In the genomic region with DNA sequence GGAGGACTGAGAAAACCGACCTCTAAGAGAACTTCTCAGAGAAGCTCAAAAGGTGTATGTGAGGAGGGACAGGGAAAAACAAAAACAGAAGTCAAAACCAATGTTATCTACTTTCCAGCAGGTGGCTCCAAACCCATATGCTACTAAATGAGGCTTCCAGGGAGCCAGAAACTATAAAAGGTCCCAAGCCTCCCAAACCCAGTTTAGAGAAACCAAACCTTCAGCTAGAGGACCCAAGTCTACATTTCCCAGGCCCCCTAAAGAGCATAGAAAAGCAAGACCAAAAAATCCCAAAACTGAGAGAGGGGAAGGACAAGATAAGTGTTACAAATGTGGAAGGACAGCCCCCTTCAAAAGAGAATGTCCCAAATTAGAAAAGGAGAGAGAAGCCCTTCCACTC, we compare ENCODE assay signal across 8 cellular contexts. TPM values are rescaled to one million over a fixed set of nuclear protein-coding genes. Genes with fewer than 3 reads are reported as not detected.
A peak's percentile ranks its signal among the peaks of the same experiment; 100 is the strongest.
DNase-seq lines count a peak whose midpoint lies in the region; ATAC-seq and TF ChIP-seq lines count a peak whose summit lies in the region.

No MANE protein-coding gene starts in this region.

- no peaks in the 10 kb centered on the region for H4K20me1 ChIP-seq in DND-41 (ENCODE audit: insufficient read depth, low read length)
- no peaks in the 10 kb centered on the region for H4K20me1 ChIP-seq in H9 (ENCODE audit: control insufficient read depth, insufficient read depth, insufficient read length)

- H3K9ac ChIP-seq in DND-41 (ENCODE audit: low read depth, low read length) (no peak overlapping the region), H9 (ENCODE audit: extremely low read depth, insufficient read length, low read length) (no peak overlapping the region), mucosa of stomach (ENCODE audit: low read length) (peak overlapping the region; percentile 9)

- H3K4me3 ChIP-seq in DND-41 (ENCODE audit: low read depth in 1 of 2, low read length in 2 of 2), result no peak overlapping the region
- H3K4me3 ChIP-seq in Panc1 (ENCODE audit: low read depth in 2 of 2, low read length in 2 of 2), result no peak overlapping the region
- H3K4me3 ChIP-seq in mucosa of stomach (ENCODE audit: low read length), result no peak overlapping the region

- no peak overlapping the region for H3K23ac ChIP-seq in H9 (ENCODE audit: insufficient read length, low read depth, low read length)

- H4K91ac ChIP-seq in H9 (ENCODE audit: insufficient read length, low read depth, low read length), result no peak overlapping the region

- H3K18ac ChIP-seq in H9 (ENCODE audit: insufficient read length, low read depth, low read length), result no peak overlapping the region

- H3K27ac Mint-ChIP-seq in H9, result no peak overlapping the region

- CTCF ChIA-PET in Panc1 (lab: Charles Lee), result interaction anchor here (0.5 kb wide), 1 partner anchor 993 kb away, joined by 10 read pairs; no protein-coding TSS in a partner anchor

- no peak overlapping the region for H2BK20ac ChIP-seq in H9 (ENCODE audit: low read depth, low read length, poor library complexity, severe bottlenecking)

- H2BK5ac ChIP-seq in H9 (ENCODE audit: insufficient read length, low read length), result no peak overlapping the region

- peak; percentile 67 for ATAC-seq in DND-41 (ENCODE audit: insufficient read depth, low read depth)
- ATAC-seq in Panc1, result peak; percentile 68
- ATAC-seq in HG02610 (IDR thresholded peaks at IDR 0.05; ENCODE audit: unreplicated experiment), result no peak
- no peak for ATAC-seq in HG03378 (IDR thresholded peaks at IDR 0.05; ENCODE audit: unreplicated experiment)
- ATAC-seq in HG03469 (IDR thresholded peaks at IDR 0.05; ENCODE audit: unreplicated experiment), result no peak

- H3K27me3 Mint-ChIP-seq in H9 (ENCODE audit: low read depth), result peaks cover 8% of the 10 kb centered on the region; the same call in 1 of the 2 replicates

- no peak overlapping the region for H3K4me3 Mint-ChIP-seq in H9

- no peak overlapping the region for H2BK120ac ChIP-seq in H9 (ENCODE audit: low read depth, low read length, poor library complexity, severe bottlenecking)

- H3K56ac ChIP-seq in H9 (ENCODE audit: insufficient read length, low read depth, low read length), result no peak overlapping the region

- H3K9me3 Mint-ChIP-seq in H9, result peaks cover 0 to 3% of the 10 kb centered on the region in 2 experiments; a peak in 2 of 5 replicates

- H3K36me3 Mint-ChIP-seq in H9 (ENCODE audit: insufficient read depth in 1 of 3, low read depth in 3 of 3), result no peaks in the 10 kb centered on the region

- no peak overlapping the region for H2BK15ac ChIP-seq in H9 (ENCODE audit: low read depth, low read length)

- no peaks in the 10 kb centered on the region for H3K23me2 ChIP-seq in H9 (ENCODE audit: insufficient read length, low read depth, low read length, poor library complexity, severe bottlenecking)

- H3K36me3 ChIP-seq in DND-41 (ENCODE audit: insufficient read depth, low read length) (no peaks in the 10 kb centered on the region), Panc1 (ENCODE audit: control insufficient read depth, insufficient read depth, low read length) (no peaks in the 10 kb centered on the region), mucosa of stomach (ENCODE audit: control insufficient read depth, insufficient read depth, low read length) (no peaks in the 10 kb centered on the region)

- intact Hi-C loops in Panc1 (cut with micrococcal nuclease; ENCODE audit: unreplicated experiment), result loop anchor here (5.0 kb wide), 1 partner anchor 36 kb away; no protein-coding TSS in a partner anchor

- WGBS in H9 (ENCODE audit: extremely low coverage, insufficient read length, low lambda C conversion rate), result no CpG with 5 or more reads among the region's 1 CpG

- in situ Hi-C loops in Panc1 (cut with HindIII; ENCODE audit: low pct_unique_long_range_greater_than_20kb, low sequenced_read_pairs), result no loop called here

- H3K4me1 ChIP-seq in DND-41 (ENCODE audit: insufficient read depth, low read length), result no peaks in the 10 kb centered on the region
- no peaks in the 10 kb centered on the region for H3K4me1 ChIP-seq in H9 (ENCODE audit: insufficient read depth, low read length)
- no peaks in the 10 kb centered on the region for H3K4me1 ChIP-seq in Panc1 (ENCODE audit: control insufficient read depth, insufficient read depth, low read length)
- H3K4me1 ChIP-seq in mucosa of stomach (ENCODE audit: control insufficient read depth, insufficient read depth, low read length), result no peaks in the 10 kb centered on the region

- POLR2A ChIA-PET in Panc1 (lab: Charles Lee), result no interaction called here

- no peak overlapping the region for H3K4ac ChIP-seq in H9 (ENCODE audit: low read depth, low read length)

- no peaks in the 10 kb centered on the region for H3K9me3 ChIP-seq in DND-41 (ENCODE audit: insufficient read depth, low read length, severe bottlenecking)
- H3K9me3 ChIP-seq in H9 (ENCODE audit: control insufficient read depth, low read depth, low read length), result no peaks in the 10 kb centered on the region
- no peaks in the 10 kb centered on the region for H3K9me3 ChIP-seq in Panc1 (ENCODE audit: control insufficient read depth, insufficient read depth, low read depth, low read length)
- H3K9me3 ChIP-seq in mucosa of stomach (ENCODE audit: control insufficient read depth, low read length), result no peaks in the 10 kb centered on the region

- no peak overlapping the region for H3K14ac ChIP-seq in H9 (ENCODE audit: insufficient read depth, low read length)

- no peak overlapping the region for H2BK12ac ChIP-seq in H9 (ENCODE audit: insufficient read length, low read depth, low read length)

- no peak for DNase-seq in DND-41
- no peak for DNase-seq in H9
- DNase-seq in Panc1 (ENCODE audit: low read depth, low spot score), result peak; percentile 15
- DNase-seq in epidermal melanocyte (ENCODE audit: insufficient read length, low spot score), result peak; percentile 53

- TF ChIP-seq CTCF in DND-41 (IDR thresholded peaks at IDR 0.05; ENCODE audit: borderline replicate concordance, extremely low read depth, low read length, poor library complexity, severe bottlenecking), result peak; percentile 68
- peak; percentile 70 for TF ChIP-seq CTCF in H9 (conservative IDR thresholded peaks at IDR 0.05)
- TF ChIP-seq CTCF in Panc1 (IDR thresholded peaks at IDR 0.05), result peak; percentile 73

- H3K79me1 ChIP-seq in H9 (ENCODE audit: insufficient read depth, low read depth, low read length, poor library complexity, severe bottlenecking), result no peaks in the 10 kb centered on the region

- H3K27ac ChIP-seq in DND-41 (ENCODE audit: low read length) (no peak overlapping the region), H9 (ENCODE audit: insufficient read length, low read depth, low read length) (no peak overlapping the region), Panc1 (ENCODE audit: low read length) (no peak overlapping the region)

- no peak overlapping the region for H4K8ac ChIP-seq in H9 (replicated peaks; ENCODE audit: insufficient read length, low read depth, low read length)

- H3K79me2 ChIP-seq in DND-41 (ENCODE audit: insufficient read depth, low read length), result no peaks in the 10 kb centered on the region
- no peaks in the 10 kb centered on the region for H3K79me2 ChIP-seq in H9 (ENCODE audit: insufficient read depth, low read length)

- BruUV-seq in Panc1 (replicated peaks; lab: Mats Ljungman, UMichigan), result no TSS peak

- no peak overlapping the region for H3K4me2 ChIP-seq in DND-41 (ENCODE audit: insufficient read depth, low read length)
- no peak overlapping the region for H3K4me2 ChIP-seq in H9 (ENCODE audit: insufficient read depth, insufficient read length, low read length)

- H4K5ac ChIP-seq in H9 (ENCODE audit: insufficient read length, low read depth, low read length), result no peak overlapping the region

- H3K4me1 Mint-ChIP-seq in H9, result peaks cover 0 to 3% of the 10 kb centered on the region in 2 experiments; a peak in 1 of 4 replicates

- H2AK5ac ChIP-seq in H9 (ENCODE audit: insufficient read length, low read length), result no peak overlapping the region

- H3K27me3 ChIP-seq in DND-41 (ENCODE audit: insufficient read depth, low read length, poor library complexity), result no peaks in the 10 kb centered on the region
- no peaks in the 10 kb centered on the region for H3K27me3 ChIP-seq in H9 (ENCODE audit: insufficient read depth, low read length)
- no peaks in the 10 kb centered on the region for H3K27me3 ChIP-seq in Panc1 (ENCODE audit: control insufficient read depth, insufficient read depth, low read length)
- no peaks in the 10 kb centered on the region for H3K27me3 ChIP-seq in mucosa of stomach (ENCODE audit: control insufficient read depth, insufficient read depth, low read length)

- H2AFZ ChIP-seq in DND-41 (ENCODE audit: low read depth, low read length), result no peak overlapping the region
- H2AFZ ChIP-seq in H9 (ENCODE audit: low read length), result no peak overlapping the region

- no peak overlapping the region for H3T11ph ChIP-seq in H9 (ENCODE audit: low read length)

RNA-seq across cellular contexts. Expression of a gene that starts 3.7 kb away (rescaled TPM):
- total RNA-seq in H9 (2021) (not detected in 2 replicates), Panc1 (2021; ENCODE audit: unreplicated experiment) (not detected)
- not detected for polyA plus RNA-seq in Panc1 (2012; ENCODE audit: insufficient read length)

RNA-seq across cellular contexts. Expression of a gene that starts 12.4 kb away (rescaled TPM):
- not detected in 2 replicates for total RNA-seq in H9 (2021)
- total RNA-seq in Panc1 (2021; ENCODE audit: unreplicated experiment), result 7.0 TPM
- polyA plus RNA-seq in Panc1 (2012; ENCODE audit: insufficient read length), result not detected

RNA-seq across cellular contexts. Expression of a gene that starts 26.7 kb away (rescaled TPM):
- total RNA-seq in H9 (2021) (9.9 and 10.3 TPM in 2 replicates), Panc1 (2021; ENCODE audit: unreplicated experiment) (7.7 TPM)
- polyA plus RNA-seq in Panc1 (2012; ENCODE audit: insufficient read length), result 3.5 TPM

RNA-seq across cellular contexts. Expression of a gene that starts 26.9 kb away (rescaled TPM):
- total RNA-seq in H9 (2021), result 60.5 and 64.2 TPM in 2 replicates
- 45.5 TPM for total RNA-seq in Panc1 (2021; ENCODE audit: unreplicated experiment)
- 49.9 TPM for polyA plus RNA-seq in Panc1 (2012; ENCODE audit: insufficient read length)

RNA-seq across cellular contexts. Expression of a gene that starts 58.2 kb away (rescaled TPM):
- total RNA-seq in H9 (2021) (16.4 and 18.8 TPM in 2 replicates), Panc1 (2021; ENCODE audit: unreplicated experiment) (8.9 TPM)
- polyA plus RNA-seq in Panc1 (2012; ENCODE audit: insufficient read length), result 6.1 TPM

Comparison
In these comparisons a context has a peak if more than half of its experiments do, and no peak if none do; other contexts are left out.
1. ATAC-seq: peak in DND-41 (single experiment) and Panc1 (single experiment); none in HG02610 (single experiment), HG03378 (single experiment) and HG03469 (single experiment).
2. DNase-seq: peak in Panc1 (single experiment) and epidermal melanocyte (single experiment); none in DND-41 (single experiment) and H9 (single experiment).
3. Peak in every context shown above with its lines, with median percentiles within 50 percentile points of each other: CTCF ChIP-seq.